In genomic region chr9:18059043-18059442, GRCh38 we compare ENCODE assay signal across 20 cellular contexts.
DNase-seq lines count a peak whose midpoint lies in the region; ATAC-seq, FAIRE-seq and TF ChIP-seq lines count a peak whose summit lies in the region.
"Had no signal": no experiment of that assay in that cellular context is flagged by ENCODE, and none has a peak within 500 bp of the region (broad histone marks: within the 10 kb centered on the region; RNA-seq: fewer than 3 reads in every experiment).

No MANE protein-coding gene starts in this region.

- H3K27ac Mint-ChIP-seq in activated T-helper 17 cell treated with anti-CD3 and anti-CD28 coated beads, Interleukin-2, amount 50 U/mL, for 72 hours: no peak overlapping the region
- H3K27ac Mint-ChIP-seq in progenitor cell of endocrine pancreas: no peak overlapping the region
- H3K27ac Mint-ChIP-seq: CD4-positive, alpha-beta memory T cell had no signal

- H3K9me3 ChIP-seq in MM.1S (replicated peaks; ENCODE audit: insufficient read depth, low read length): no peaks in the 10 kb centered on the region
- no peaks in the 10 kb centered on the region for H3K9me3 ChIP-seq in H1 (ENCODE audit: insufficient read depth in 2 of 2, low read depth in 1 of 2, low read length in 1 of 2)
- H3K9me3 ChIP-seq in mucosa of descending colon: no peaks in the 10 kb centered on the region
- H3K9me3 ChIP-seq: SK-N-SH had no signal

- H3K9ac ChIP-seq in MM.1S (ENCODE audit: low read length): no peak overlapping the region
- H3K9ac ChIP-seq in H1 (replicated peaks in 1 of 4; ENCODE audit: extremely low read depth in 1 of 4, low read depth in 3 of 4, low read length in 3 of 4): no peak overlapping the region
- H3K9ac ChIP-seq: SK-N-SH had no signal

- H3K9me3 Mint-ChIP-seq in activated T-helper 17 cell treated with anti-CD3 and anti-CD28 coated beads, Interleukin-2, amount 50 U/mL, for 72 hours: no peaks in the 10 kb centered on the region
- no peaks in the 10 kb centered on the region for H3K9me3 Mint-ChIP-seq in progenitor cell of endocrine pancreas (ENCODE audit: low read depth)

- TF ChIP-seq CTCF in MM.1S (IDR thresholded peaks at IDR 0.05; ENCODE audit: low read length) (no peak), H1 (IDR thresholded peaks at IDR 0.05; ENCODE audit: control extremely low read depth in 1 of 3, insufficient read depth in 1 of 3, low read depth in 1 of 3, low read length in 3 of 3) (no peak), mucosa of descending colon (IDR thresholded peaks at IDR 0.05) (no peak), progenitor cell of endocrine pancreas (IDR thresholded peaks at IDR 0.05; ENCODE audit: unreplicated experiment) (no peak), RWPE1 (conservative IDR thresholded peaks at IDR 0.05; ENCODE audit: low read depth) (no peak)

- FAIRE-seq in H1 (lab: Jason Lieb, UNC): no peak
- FAIRE-seq: G401.6, HepG2, RCC 7860 had no signal

- peaks cover 4% of the 10 kb centered on the region; the same call in 1 of the 2 replicates for H3F3A ChIP-seq in MM.1S (ENCODE audit: insufficient read depth, low read length)

- no peaks in the 10 kb centered on the region for H3K79me2 ChIP-seq in MM.1S (ENCODE audit: low read length)
- no peaks in the 10 kb centered on the region for H3K79me2 ChIP-seq in H1 (ENCODE audit: control insufficient read depth in 1 of 2, insufficient read depth in 2 of 2, low read length in 2 of 2)

- no peak overlapping the region for H2BK5ac ChIP-seq in H1 (ENCODE audit: low read depth, low read length)

- no peaks in the 10 kb centered on the region for H4K20me1 ChIP-seq in MM.1S (ENCODE audit: insufficient read depth, low read length)
- H4K20me1 ChIP-seq in H1 (replicated peaks in 1 of 2; ENCODE audit: control insufficient read depth in 1 of 2, insufficient read depth in 2 of 2, low read length in 2 of 2): no peaks in the 10 kb centered on the region

- no peaks in the 10 kb centered on the region for H3K27me3 Mint-ChIP-seq in activated T-helper 17 cell treated with anti-CD3 and anti-CD28 coated beads, Interleukin-2, amount 50 U/mL, for 72 hours
- peaks cover 7% of the 10 kb centered on the region for H3K27me3 Mint-ChIP-seq in progenitor cell of endocrine pancreas
- H3K27me3 Mint-ChIP-seq: CD4-positive, alpha-beta memory T cell had no signal

- peak; percentile 42 for ATAC-seq in mucosa of descending colon
- ATAC-seq in activated T-helper 17 cell treated with anti-CD3 and anti-CD28 coated beads, Interleukin-2, amount 50 U/mL, for 72 hours (replicated peaks): no peak
- ATAC-seq: HCT116, HepG2 had no signal

- H3K79me1 ChIP-seq in H1 (ENCODE audit: low read depth, low read length): no peaks in the 10 kb centered on the region

- H3K18ac ChIP-seq in H1 (ENCODE audit: extremely low read depth, low read length): no peak overlapping the region

- H3K4me2 ChIP-seq in MM.1S (ENCODE audit: low read depth, low read length) (peak overlapping the region; percentile 41; the same call in 1 of the 2 replicates), H1 (ENCODE audit: insufficient read depth in 1 of 2, low read depth in 2 of 2, low read length in 2 of 2) (no peak overlapping the region)
- H3K4me2 ChIP-seq: SK-N-SH had no signal

- WGBS in H1 (ENCODE audit: extremely low coverage in 1 of 2, insufficient coverage in 1 of 2, insufficient read length in 1 of 2, insufficient replicate concordance in 2 of 2, low coverage in 1 of 2, low lambda C conversion rate in 2 of 2, missing lambda C conversion rate in 1 of 2), 2 experiments: 87% methylated on average over 3 of the region's 3 CpGs; no CpG with 5 or more reads in 1 of the 2 experiments

- no peak overlapping the region for H2AFZ ChIP-seq in MM.1S (ENCODE audit: low read length)
- H2AFZ ChIP-seq in H1 (ENCODE audit: low read length): peak overlapping the region; percentile 61; the same call in 1 of the 2 replicates

- no peak overlapping the region for H4K91ac ChIP-seq in H1 (replicated peaks; ENCODE audit: insufficient read length, low read length)

- H3K9me2 ChIP-seq in MM.1S (replicated peaks; ENCODE audit: insufficient read depth, low read length): no peaks in the 10 kb centered on the region
- H3K9me2 ChIP-seq: SK-N-SH had no signal

- no peak overlapping the region for H2BK120ac ChIP-seq in H1 (replicated peaks; ENCODE audit: low read depth, low read length)

- CTCF ChIA-PET in H1 (lab: Charles Lee; ENCODE audit: partially characterized antibody) (interaction anchor here (0.8 to 2.2 kb wide), 9 partner anchors 9 to 452 kb away, joined by 3 to 10 read pairs (median 5); no protein-coding TSS in a partner anchor), RWPE1 (lab: Yijun Ruan, JAX) (no interaction called here)

- no peak overlapping the region for H3K23ac ChIP-seq in H1 (ENCODE audit: insufficient read length)

- H3K36me3 Mint-ChIP-seq in activated T-helper 17 cell treated with anti-CD3 and anti-CD28 coated beads, Interleukin-2, amount 50 U/mL, for 72 hours (ENCODE audit: low read depth): no peaks in the 10 kb centered on the region
- no peaks in the 10 kb centered on the region for H3K36me3 Mint-ChIP-seq in progenitor cell of endocrine pancreas (ENCODE audit: insufficient read depth)
- H3K36me3 Mint-ChIP-seq: CD4-positive, alpha-beta memory T cell had no signal

- H3K36me3 ChIP-seq in MM.1S (replicated peaks; ENCODE audit: insufficient read depth, low read length) (no peaks in the 10 kb centered on the region), H1 (ENCODE audit: control insufficient read depth in 2 of 4, insufficient read depth in 4 of 4, low read length in 3 of 4) (no peaks in the 10 kb centered on the region), mucosa of descending colon (ENCODE audit: low read depth) (no peaks in the 10 kb centered on the region)

- POLR2A ChIA-PET in H1 (lab: Charles Lee; ENCODE audit: partially characterized antibody): no interaction called here
- POLR2A ChIA-PET in RWPE1 (lab: Yijun Ruan, JAX; ENCODE audit: low non-redundant PET): no interaction called here

- no peak for TF ChIP-seq EP300 in H1 (IDR thresholded peaks at IDR 0.05; ENCODE audit: borderline replicate concordance in 1 of 2, low read depth in 2 of 2, low read length in 2 of 2)

- H3K4me1 ChIP-seq in MM.1S (ENCODE audit: low read length) (peaks cover 30% of the 10 kb centered on the region), H1 (replicated peaks in 1 of 4; ENCODE audit: control insufficient read depth in 3 of 4, insufficient read depth in 4 of 4, low read length in 3 of 4) (no peaks in the 10 kb centered on the region), mucosa of descending colon (ENCODE audit: low read depth) (peaks cover 11% of the 10 kb centered on the region)

- no peak for TF ChIP-seq RAD21 in H1 (IDR thresholded peaks at IDR 0.05 in 1 of 2, conservative IDR thresholded peaks at IDR 0.05 in 1 of 2; ENCODE audit: low read depth in 2 of 2, low read length in 2 of 2)

- H3K27me3 ChIP-seq in MM.1S (replicated peaks; ENCODE audit: insufficient read depth, low read length): no peaks in the 10 kb centered on the region; the same call in 1 of the 2 replicates
- no peaks in the 10 kb centered on the region for H3K27me3 ChIP-seq in H1 (replicated peaks in 1 of 4; ENCODE audit: control insufficient read depth in 3 of 4, extremely low read depth in 1 of 4, insufficient read depth in 3 of 4, low read length in 3 of 4)

- H3K4ac ChIP-seq in H1 (replicated peaks; ENCODE audit: insufficient read length, low read depth, low read length): no peak overlapping the region

- H3K56ac ChIP-seq in H1 (replicated peaks; ENCODE audit: insufficient read length, low read depth, low read length): no peak overlapping the region

- no peak overlapping the region for H4K5ac ChIP-seq in H1 (ENCODE audit: insufficient read length, low read depth, low read length)

- H3K23me2 ChIP-seq in H1 (ENCODE audit: low read depth, low read length): no peaks in the 10 kb centered on the region

- H3K27ac ChIP-seq in MM.1S (ENCODE audit: low read length): no peak overlapping the region
- no peak overlapping the region for H3K27ac ChIP-seq in H1 (ENCODE audit: low read depth, low read length)
- no peak overlapping the region for H3K27ac ChIP-seq in RWPE1

- H3K4me3 ChIP-seq in MM.1S (ENCODE audit: low read length) (no peak overlapping the region), H1 (ENCODE audit: extremely low read depth in 1 of 4, insufficient read depth in 2 of 4, low read depth in 3 of 4, low read length in 4 of 4) (no peak overlapping the region), mucosa of descending colon (no peak overlapping the region)

- H3K14ac ChIP-seq in H1 (ENCODE audit: insufficient read length): no peak overlapping the region

- no peak overlapping the region for H2AK5ac ChIP-seq in H1 (ENCODE audit: low read depth, low read length)

- H2BK20ac ChIP-seq in H1 (ENCODE audit: low read length): no peak overlapping the region

- DNase-seq in MM.1S (peak; percentile 30), H1 (ENCODE audit: low read depth in 1 of 2, low spot score in 2 of 2) (no peak), mucosa of descending colon (no peak), progenitor cell of endocrine pancreas (ENCODE audit: low spot score, unreplicated experiment) (no peak), RWPE1 (ENCODE audit: low spot score) (no peak), cardiac septum (ENCODE audit: low spot score) (no peak)
- DNase-seq: C1 segment of cervical spinal cord; CD4-positive, alpha-beta memory T cell; COR-L47; Kasumi-1; NCI-H2029; NCI-H446 treated with DMSO at 0.1 percent for 48 hours; NCI-H526 treated with DMSO at 0.1 percent for 48 hours; SK-N-SH; SW 1271 had no signal

- H2BK12ac ChIP-seq in H1 (ENCODE audit: low read depth, low read length): no peak overlapping the region

- intact Hi-C loops in mucosa of descending colon (cut with DNase I, micrococcal nuclease) (no loop called here), cardiac septum (cut with DNase I) (no loop called here)

- no peak overlapping the region for H3K4me3 Mint-ChIP-seq in activated T-helper 17 cell treated with anti-CD3 and anti-CD28 coated beads, Interleukin-2, amount 50 U/mL, for 72 hours
- no peak overlapping the region for H3K4me3 Mint-ChIP-seq in progenitor cell of endocrine pancreas (ENCODE audit: low read depth)
- H3K4me3 Mint-ChIP-seq: CD4-positive, alpha-beta memory T cell had no signal

- no peak for TF ChIP-seq POLR2A in H1 (IDR thresholded peaks at IDR 0.05; ENCODE audit: control extremely low read depth in 1 of 2, low read depth in 2 of 2, low read length in 2 of 2)

- no peak overlapping the region for H2BK15ac ChIP-seq in H1 (ENCODE audit: low read length)

- H3K4me1 Mint-ChIP-seq in activated T-helper 17 cell treated with anti-CD3 and anti-CD28 coated beads, Interleukin-2, amount 50 U/mL, for 72 hours: no peaks in the 10 kb centered on the region
- H3K4me1 Mint-ChIP-seq in progenitor cell of endocrine pancreas (ENCODE audit: low read depth): peaks cover 3% of the 10 kb centered on the region
- H3K4me1 Mint-ChIP-seq: CD4-positive, alpha-beta memory T cell had no signal

- H4K8ac ChIP-seq in H1 (ENCODE audit: extremely low read depth, insufficient read depth, low read length): no peak overlapping the region

TF ChIP-seq in H1, 55 proteins besides CTCF, POLR2A, EP300 and RAD21 (continues in another document):
- TF ChIP-seq CBX8 (IDR thresholded peaks at IDR 0.05; ENCODE audit: borderline replicate concordance, low read depth, low read length): no peak
- no peak for TF ChIP-seq TAF7 (optimal IDR thresholded peaks at IDR 0.05; ENCODE audit: borderline replicate concordance, low read depth, low read length)
- no peak for TF ChIP-seq SAP30 (IDR thresholded peaks at IDR 0.05; ENCODE audit: insufficient read depth, insufficient replicate concordance, low read length)
- no peak for TF ChIP-seq ASH2L (IDR thresholded peaks at IDR 0.05; ENCODE audit: low read length)
